ENCODE assay signal across 18 cellular contexts in the genomic region with DNA sequence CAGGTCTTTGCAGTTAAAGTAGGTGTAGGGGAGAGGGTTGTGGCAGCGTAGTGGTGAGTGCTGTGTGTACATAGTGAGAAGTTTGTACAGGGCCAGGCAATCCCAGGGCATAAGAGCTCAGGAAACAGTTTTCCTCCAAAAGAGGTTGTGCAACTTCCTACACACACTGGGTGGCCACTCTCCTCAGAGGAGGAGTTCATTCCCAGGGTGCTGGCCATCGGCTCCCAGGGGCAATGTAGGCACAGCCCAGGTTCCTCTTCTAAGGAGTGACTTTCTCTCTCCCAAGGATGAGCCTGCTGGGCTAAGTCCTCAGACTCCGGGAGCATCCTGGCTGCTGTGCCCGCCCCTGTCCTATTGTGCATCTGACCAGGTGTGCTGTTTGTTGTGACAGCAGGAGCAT. TPM values are rescaled to one million over a fixed set of nuclear protein-coding genes. Genes with fewer than 3 reads are reported as not detected.
DNase-seq lines count a peak whose midpoint lies in the region; ATAC-seq and TF ChIP-seq lines count a peak whose summit lies in the region.
"Had no signal": no experiment of that assay in that cellular context is flagged by ENCODE, and none has a peak within 500 bp of the region (broad histone marks: within the 10 kb centered on the region; RNA-seq: fewer than 3 reads in every experiment).

No MANE protein-coding gene starts in this region.

- H3K36me3 ChIP-seq in A673 (ENCODE audit: insufficient read depth, low read length, poor library complexity, severe bottlenecking) (no peaks in the 10 kb centered on the region), HEK293 (ENCODE audit: control insufficient read depth in 2 of 2, insufficient read depth in 1 of 2, low read length in 2 of 2) (no peaks in the 10 kb centered on the region), Panc1 (ENCODE audit: control insufficient read depth, insufficient read depth, low read length) (no peaks in the 10 kb centered on the region; the same call in 1 of the 2 replicates)
- H3K36me3 ChIP-seq: cardiac muscle cell, left ventricle myocardium inferior, MG63 had no signal

- ATAC-seq in Panc1 (peak; percentile 40; the same call in 1 of the 2 replicates), left lobe of liver (peak; percentile 73), HG03457 (IDR thresholded peaks at IDR 0.05; ENCODE audit: unreplicated experiment) (no peak), GM18868 (IDR thresholded peaks at IDR 0.05; ENCODE audit: unreplicated experiment) (no peak)
- ATAC-seq: right cardiac atrium had no signal

- H3K9me3 ChIP-seq in A673 (ENCODE audit: low read depth, low read length, poor library complexity, severe bottlenecking), result no peaks in the 10 kb centered on the region
- no peaks in the 10 kb centered on the region for H3K9me3 ChIP-seq in HEK293 (ENCODE audit: control insufficient read depth, insufficient read depth, low read depth, low read length)
- no peaks in the 10 kb centered on the region; the same call in 1 of the 2 replicates for H3K9me3 ChIP-seq in Panc1 (ENCODE audit: control insufficient read depth, insufficient read depth, low read depth, low read length)
- H3K9me3 ChIP-seq: MG63 had no signal

- intact Hi-C loops in A673 (cut with micrococcal nuclease; ENCODE audit: unreplicated experiment), result no loop called here
- intact Hi-C loops in Panc1 (cut with micrococcal nuclease; ENCODE audit: unreplicated experiment), result no loop called here

- BruUV-seq in A673 (replicated peaks; lab: Mats Ljungman, UMichigan) (no TSS peak), Panc1 (replicated peaks; lab: Mats Ljungman, UMichigan) (no TSS peak)

- H3K27ac ChIP-seq in A673 (ENCODE audit: low read depth, low read length, poor library complexity, severe bottlenecking), result no peak overlapping the region
- no peak overlapping the region for H3K27ac ChIP-seq in HEK293 (ENCODE audit: extremely low read depth, low read depth, low read length)
- no peak overlapping the region for H3K27ac ChIP-seq in Panc1 (ENCODE audit: low read length)
- H3K27ac ChIP-seq: cardiac muscle cell, dorsolateral prefrontal cortex, left ventricle myocardium inferior had no signal

- DNase-seq in A673 (ENCODE audit: low spot score) (peak; percentile 29), Panc1 (ENCODE audit: low read depth, low spot score) (no peak), left lobe of liver (ENCODE audit: low spot score) (no peak), NCI-H2107 treated with DMSO at 0.1 percent for 48 hours (lab: John Stamatoyannopoulos, UW; ENCODE audit: unreplicated experiment) (no peak)
- DNase-seq in activated CD4-positive, CD25-positive, alpha-beta regulatory T cell treated with anti-CD3 and anti-CD28 coated beads, Interleukin-2, amount 50 U/mL, for 72 hours, result no peak
- DNase-seq: activated CD4-positive, alpha-beta T cell treated with anti-CD3 and anti-CD28 coated beads for 1 hour; activated effector memory CD4-positive, alpha-beta T cell treated with anti-CD3 and anti-CD28 coated beads, Interleukin-2, amount 50 U/mL, for 16 hours; dorsolateral prefrontal cortex; erythroblast; left ventricle myocardium inferior; MG63; NCI-H187; NCI-H526; right cardiac atrium had no signal

- H3K4me1 ChIP-seq in A673 (ENCODE audit: insufficient read depth, low read length, poor library complexity, severe bottlenecking) (peaks cover 6% of the 10 kb centered on the region), HEK293 (ENCODE audit: control insufficient read depth, insufficient read depth, low read length) (peaks cover 5% of the 10 kb centered on the region; the same call in 1 of the 2 replicates), Panc1 (ENCODE audit: control insufficient read depth, insufficient read depth, low read length) (no peaks in the 10 kb centered on the region)

- CTCF ChIA-PET in A673 (lab: Charles Lee) (no interaction called here), HEK293 (lab: Yijun Ruan, JAX) (no interaction called here), Panc1 (lab: Charles Lee) (no interaction called here)

- POLR2A ChIA-PET in A673 (lab: Charles Lee; ENCODE audit: low non-redundant PET) (no interaction called here), HEK293 (lab: Yijun Ruan, JAX) (interaction anchor here (0.9 kb wide), 1 partner anchor 12 kb away, joined by 3 read pairs; no protein-coding TSS in a partner anchor), Panc1 (lab: Charles Lee) (no interaction called here)

- TF ChIP-seq CTCF in A673 (conservative IDR thresholded peaks at IDR 0.05; ENCODE audit: low read depth, low read length), result no peak
- no peak for TF ChIP-seq CTCF in HEK293 (tag by site-specific recombination; IDR thresholded peaks at IDR 0.05)
- no peak for TF ChIP-seq CTCF in Panc1 (IDR thresholded peaks at IDR 0.05)

- H3K4me3 ChIP-seq in A673 (ENCODE audit: low read depth, low read length, poor library complexity, severe bottlenecking) (no peak overlapping the region), HEK293 (ENCODE audit: low read depth, low read length) (no peak overlapping the region), Panc1 (ENCODE audit: low read depth in 2 of 2, low read length in 2 of 2) (no peak overlapping the region)
- H3K4me3 ChIP-seq: cardiac muscle cell, dorsolateral prefrontal cortex, left ventricle myocardium inferior, MG63 had no signal

- H3K27me3 ChIP-seq in A673 (replicated peaks; ENCODE audit: insufficient read depth, low read depth, low read length, poor library complexity), result peaks cover 60% of the 10 kb centered on the region
- peaks cover 17% of the 10 kb centered on the region for H3K27me3 ChIP-seq in Panc1 (ENCODE audit: control insufficient read depth, insufficient read depth, low read length)

- in situ Hi-C loops in Panc1 (cut with HindIII; ENCODE audit: low pct_unique_long_range_greater_than_20kb, low sequenced_read_pairs), result no loop called here

TF ChIP-seq in HEK293, 187 proteins besides CTCF, POLR2A, EP300 and RAD21:
- TF ChIP-seq ZIC2 (tag by site-specific recombination; IDR thresholded peaks at IDR 0.05) (peak; percentile 73), GLIS1 (tag by site-specific recombination; IDR thresholded peaks at IDR 0.05) (peak; percentile 56), ZNF621 (tag by site-specific recombination; IDR thresholded peaks at IDR 0.05) (no peak), ZNF747 (tag by site-specific recombination; IDR thresholded peaks at IDR 0.05) (no peak), IKZF3 (tag by site-specific recombination; IDR thresholded peaks at IDR 0.05) (0 out of 2 replicates have a peak, but pooled peaks have one; percentile 16)

RNA-seq across cellular contexts. Expression of gene ACOXL, which starts 3.0 kb away (rescaled TPM):
- total RNA-seq in A673 (2021), result 0.13 TPM in 1 of 2 replicates, not detected in the other
- 4.9 TPM for total RNA-seq in Panc1 (2021; ENCODE audit: unreplicated experiment)
- 6.7 TPM for polyA plus RNA-seq in Panc1 (2012; ENCODE audit: insufficient read length)
- total RNA-seq in left lobe of liver, result not detected
- total RNA-seq: left ventricle myocardium inferior, right cardiac atrium had no signal

RNA-seq across cellular contexts. Expression of gene BUB1, which starts 57.5 kb away (rescaled TPM):
- total RNA-seq in A673 (2021) (98.0 and 108 TPM in 2 replicates), Panc1 (2021; ENCODE audit: unreplicated experiment) (91.2 TPM), left lobe of liver (0.88 TPM)
- 28.6 TPM for polyA plus RNA-seq in Panc1 (2012; ENCODE audit: insufficient read length)

Comparison
In these comparisons a context has a peak if more than half of its experiments do, and no peak if none do; other contexts are left out.
1. ATAC-seq: peak in Panc1 (single experiment) and left lobe of liver (single experiment); none in HG03457 (single experiment) and GM18868 (single experiment).
2. RNA of gene BUB1, which starts 57.5 kb away (total RNA-seq): 98.0 to 108 TPM in A673 and 91.2 TPM in Panc1 (single experiment); 0.88 TPM in left lobe of liver (single experiment); every median in the first group is over 10 times any median in the second.